Comparison of ENCODE assay signal across 1 cellular context in the genomic region with DNA sequence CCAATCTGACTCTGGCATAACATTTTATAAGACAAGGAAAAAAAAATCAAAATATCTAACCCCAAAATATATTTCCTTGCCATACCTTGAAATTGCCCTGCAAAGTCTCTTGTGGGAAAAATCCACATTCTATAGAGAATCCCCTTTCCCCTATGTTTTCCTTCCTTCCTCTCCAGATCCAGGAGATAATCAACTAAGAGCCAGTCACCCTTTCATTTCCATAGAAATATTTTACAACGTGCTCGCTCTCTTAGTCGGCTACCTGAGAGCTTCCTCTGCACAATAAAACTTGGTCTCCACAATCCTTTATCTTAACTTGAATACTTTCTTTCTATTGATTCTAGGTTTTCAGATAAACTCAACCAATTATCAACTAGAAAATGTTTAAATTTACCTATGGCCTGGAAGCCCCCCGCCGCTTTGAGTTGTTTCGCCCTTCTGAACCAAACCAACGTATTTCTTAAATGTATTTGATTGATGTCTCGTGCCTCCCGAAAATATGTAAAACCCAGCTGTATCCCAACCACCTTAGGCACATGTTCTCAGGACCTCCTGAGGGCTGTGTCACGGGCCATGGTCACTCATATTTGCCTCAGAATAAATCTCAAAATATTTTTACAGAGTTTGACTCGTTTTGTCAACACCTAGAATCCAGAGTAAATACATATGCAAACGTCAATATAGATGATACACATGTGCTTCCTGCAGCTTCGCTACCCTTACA.
TF ChIP-seq lines count a peak whose summit lies in the region.

No MANE protein-coding gene starts in this region.

TF ChIP-seq in SK-N-SH treated with all-trans-retinoic acid at 6 μM for 48 hours, 23 proteins besides CTCF, POLR2A, EP300 and RAD21 (continued from another document):
- TF ChIP-seq PATZ1 (CRISPR knock-in tag; IDR thresholded peaks at IDR 0.05; ENCODE audit: borderline replicate concordance) = no peak
- TF ChIP-seq TCF4 (CRISPR knock-in tag; IDR thresholded peaks at IDR 0.05; ENCODE audit: borderline replicate concordance) = no peak
- TF ChIP-seq, protein P1, sequence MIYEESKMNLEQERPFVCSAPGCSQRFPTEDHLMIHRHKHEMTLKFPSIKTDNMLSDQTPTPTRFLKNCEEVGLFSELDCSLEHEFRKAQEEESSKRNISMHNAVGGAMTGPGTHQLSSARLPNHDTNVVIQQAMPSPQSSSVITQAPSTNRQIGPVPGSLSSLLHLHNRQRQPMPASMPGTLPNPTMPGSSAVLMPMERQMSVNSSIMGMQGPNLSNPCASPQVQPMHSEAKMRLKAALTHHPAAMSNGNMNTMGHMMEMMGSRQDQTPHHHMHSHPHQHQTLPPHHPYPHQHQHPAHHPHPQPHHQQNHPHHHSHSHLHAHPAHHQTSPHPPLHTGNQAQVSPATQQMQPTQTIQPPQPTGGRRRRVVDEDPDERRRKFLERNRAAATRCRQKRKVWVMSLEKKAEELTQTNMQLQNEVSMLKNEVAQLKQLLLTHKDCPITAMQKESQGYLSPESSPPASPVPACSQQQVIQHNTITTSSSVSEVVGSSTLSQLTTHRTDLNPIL (CRISPR knock-in tag; IDR thresholded peaks at IDR 0.05; ENCODE audit: low read depth) = no peak
